8 cellular contexts compared by ENCODE assay signal in the genomic region with DNA sequence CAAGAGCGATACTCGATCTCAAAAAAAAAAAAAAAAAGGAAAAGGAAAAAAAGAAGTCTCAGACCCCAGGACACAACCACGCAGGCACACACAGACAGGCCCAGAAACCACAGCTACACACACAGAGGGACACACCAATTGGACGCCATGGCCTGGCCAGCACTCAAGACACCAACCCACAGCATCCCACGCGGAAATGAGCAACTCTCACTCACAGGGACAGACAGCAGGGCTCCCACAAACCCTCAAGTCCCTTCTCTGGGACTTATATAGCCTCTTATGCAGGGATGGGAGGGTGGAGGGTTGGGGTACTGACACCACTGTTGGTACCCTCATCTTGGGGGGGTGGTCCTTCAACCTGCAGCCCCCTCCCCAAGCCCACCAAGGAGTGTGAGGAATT. TPM values are rescaled to one million over a fixed set of nuclear protein-coding genes. Genes with fewer than 3 reads are reported as not detected.
DNase-seq lines count a peak whose midpoint lies in the region; ATAC-seq and TF ChIP-seq lines count a peak whose summit lies in the region.

No MANE protein-coding gene starts in this region.

- H3K9me3 Mint-ChIP-seq in natural killer cell = no peaks in the 10 kb centered on the region

- peak overlapping the region; percentile 85 for H3K27ac ChIP-seq in ACC112 (ENCODE audit: low read depth, low read length)
- peak overlapping the region; percentile 62 for H3K27ac ChIP-seq in epithelial cell of prostate

- intact Hi-C loops in natural killer cell (cut with micrococcal nuclease) = no loop called here

- DNase-seq in LNCaP clone FGC (ENCODE audit: low read depth) = no peak
- DNase-seq in epithelial cell of prostate (ENCODE audit: low read depth, low spot score) = no peak
- DNase-seq in natural killer cell = no peak
- no peak for DNase-seq in foreskin melanocyte
- no peak for DNase-seq in NOMO-1 (lab: John Stamatoyannopoulos, UW; ENCODE audit: unreplicated experiment in 2 of 2)

- peaks cover 10% of the 10 kb centered on the region for H3K4me1 ChIP-seq in ACC112 (ENCODE audit: control insufficient read depth, insufficient read depth, low read length, unreplicated experiment)

- H3K36me3 Mint-ChIP-seq in natural killer cell = no peaks in the 10 kb centered on the region

- H3K36me3 ChIP-seq in ACC112 (ENCODE audit: insufficient read depth, low read length) = no peaks in the 10 kb centered on the region; the same call in 1 of the 2 replicates

- H2AFZ ChIP-seq in ACC112 (ENCODE audit: low read length, unreplicated experiment) = no peak overlapping the region

- no peaks in the 10 kb centered on the region for H3K79me2 ChIP-seq in ACC112 (ENCODE audit: control insufficient read depth, insufficient read depth, low read length, unreplicated experiment)

- no peak overlapping the region for H3K27ac Mint-ChIP-seq in natural killer cell

- peak in 2 of 3 donors; percentile 30 to 35 for ATAC-seq in natural killer cell
- no peak for ATAC-seq in GM21423 (IDR thresholded peaks at IDR 0.05; ENCODE audit: unreplicated experiment)
- no peak for ATAC-seq in GM21737 (IDR thresholded peaks at IDR 0.05; ENCODE audit: unreplicated experiment)

- peak overlapping the region; percentile 55 for H3K4me3 Mint-ChIP-seq in natural killer cell

- peaks cover 10 to 11% of the 10 kb centered on the region in 2 donors for H3K4me1 Mint-ChIP-seq in natural killer cell

- peaks cover 37 to 45% of the 10 kb centered on the region in 2 donors for H3K27me3 Mint-ChIP-seq in natural killer cell (ENCODE audit: low read depth in 2 of 2)

- TF ChIP-seq CTCF in LNCaP clone FGC (IDR thresholded peaks at IDR 0.05; ENCODE audit: control insufficient read depth, extremely low read depth, insufficient read depth) = no peak
- no peak for TF ChIP-seq CTCF in natural killer cell (IDR thresholded peaks at IDR 0.05)

- no peaks in the 10 kb centered on the region for H3K27me3 ChIP-seq in ACC112 (ENCODE audit: insufficient read depth, low read length)

- H3K4me3 ChIP-seq in ACC112 (ENCODE audit: low read depth, low read length) (peak overlapping the region; percentile 65), LNCaP clone FGC (ENCODE audit: low read depth, low read length) (peak overlapping the region; percentile 50)

RNA-seq across cellular contexts. Expression of a gene that starts 5.9 kb away (rescaled TPM):
- total RNA-seq in natural killer cell = under 1 TPM in 2 of 3 donors, not detected in 1; 0.25 to 0.26 TPM

RNA-seq across cellular contexts. Expression of a gene that starts 37.3 kb away (rescaled TPM):
- not detected for total RNA-seq in natural killer cell

Comparison
In these comparisons a context has a peak if more than half of its experiments do, and no peak if none do; other contexts are left out.
1. ATAC-seq: peak in natural killer cell (2 of 3); none in GM21423 (single experiment) and GM21737 (single experiment).